ENCODE assay signal across 1 cellular context in the genomic region with DNA sequence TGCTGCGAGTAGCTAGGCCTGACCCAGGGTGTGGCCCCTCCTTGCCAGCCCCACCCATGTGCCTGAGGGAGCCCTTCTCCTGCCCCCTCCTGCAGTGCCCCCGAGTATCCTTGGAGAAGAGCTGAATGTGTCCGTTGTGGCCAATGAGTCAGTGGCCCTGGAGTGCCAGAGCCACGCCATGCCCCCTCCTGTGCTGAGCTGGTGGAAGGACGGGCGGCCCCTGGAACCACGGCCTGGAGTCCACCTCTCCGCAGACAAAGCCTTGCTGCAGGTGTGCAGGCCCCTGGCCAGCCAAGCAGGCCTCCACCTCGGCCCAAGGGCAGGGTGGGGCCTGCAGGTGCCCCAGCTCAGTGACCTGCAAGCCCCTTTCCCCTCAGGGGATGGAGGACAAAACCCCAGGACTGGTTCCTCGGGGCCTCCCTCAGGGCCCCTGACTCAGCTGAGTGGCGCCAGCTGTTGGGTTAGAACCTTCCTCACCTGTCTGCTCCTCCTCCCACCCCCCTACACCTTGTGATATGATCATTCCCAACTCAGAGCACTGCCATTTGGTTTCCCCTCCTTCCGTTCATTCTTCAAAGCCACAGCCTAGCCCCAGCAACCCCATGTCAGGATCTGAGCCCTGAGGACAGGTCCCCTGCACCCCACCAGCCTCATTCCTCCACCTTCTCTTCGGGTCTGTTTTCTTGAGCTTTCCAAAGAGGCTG.
TF ChIP-seq lines count a peak whose summit lies in the region.

No MANE protein-coding gene starts in this region.

TF ChIP-seq in K562, 482 proteins besides CTCF, POLR2A, EP300 and RAD21 (continued from another document):
- no peak for TF ChIP-seq CBX2 (IDR thresholded peaks at IDR 0.05; ENCODE audit: insufficient read depth, low read length, poor library complexity, severe bottlenecking)
- TF ChIP-seq TFAM (CRISPR knock-in tag; conservative IDR thresholded peaks at IDR 0.05) = no peak
- no peak for TF ChIP-seq TBP (optimal IDR thresholded peaks at IDR 0.05; ENCODE audit: low read depth, low read length)
- no peak for TF ChIP-seq COPS2 (conservative IDR thresholded peaks at IDR 0.05)
- TF ChIP-seq NFXL1 (CRISPR knock-in tag; IDR thresholded peaks at IDR 0.05) = no peak
- TF ChIP-seq STAT5A (IDR thresholded peaks at IDR 0.05; ENCODE audit: borderline replicate concordance, low read length) = no peak
- TF ChIP-seq ZNF699 (CRISPR knock-in tag; IDR thresholded peaks at IDR 0.05; ENCODE audit: insufficient replicate concordance) = no peak
- no peak for TF ChIP-seq NR2C1 (IDR thresholded peaks at IDR 0.05)
- TF ChIP-seq NR2C1 (tag; IDR thresholded peaks at IDR 0.05) = no peak
- peak; percentile 16 for TF ChIP-seq RBM25 (IDR thresholded peaks at IDR 0.05; ENCODE audit: low read depth, low read length, severe bottlenecking)
- no peak for TF ChIP-seq ZBTB8A (IDR thresholded peaks at IDR 0.05; ENCODE audit: partially characterized antibody)
- TF ChIP-seq ESRRA (IDR thresholded peaks at IDR 0.05; ENCODE audit: borderline replicate concordance, low read depth) = no peak
- no peak for TF ChIP-seq KHSRP (IDR thresholded peaks at IDR 0.05)
